ENCODE assay signal across 1 cellular context in genomic region chr6:52825900-52826459, GRCh38.
A peak's percentile ranks its signal among the peaks of the same experiment; 100 is the strongest.
TF ChIP-seq lines count a peak whose summit lies in the region.
"Not testable (repeated sequence)": the region's sequence is repeated elsewhere in the genome, so short reads cannot be mapped to it uniquely, and the experiment has no call there.

No MANE protein-coding gene starts in this region.

TF ChIP-seq in HepG2, 621 proteins besides CTCF, POLR2A, EP300 and RAD21 (continued from another document):
- TF ChIP-seq FOXP1 (IDR thresholded peaks at IDR 0.05); SOX13 (IDR thresholded peaks at IDR 0.05); SOX6 (IDR thresholded peaks at IDR 0.05); CREM (CRISPR knock-in tag; IDR thresholded peaks at IDR 0.05); NR2F6 (CRISPR knock-in tag; IDR thresholded peaks at IDR 0.05): not testable (repeated sequence)
- TF ChIP-seq FOXP1 (CRISPR knock-in tag; IDR thresholded peaks at IDR 0.05) (peak; percentile 15; the same call in 1 of the 2 replicates), SOX5 (CRISPR knock-in tag; IDR thresholded peaks at IDR 0.05; ENCODE audit: borderline replicate concordance) (peak; percentile 29; the same call in 1 of the 2 replicates), SOX13 (CRISPR knock-in tag; conservative IDR thresholded peaks at IDR 0.05 in 1 of 2, IDR thresholded peaks at IDR 0.05 in 1 of 2) (0 out of 4 replicates have a peak, but pooled peaks of 1 of the 2 experiments have one; percentile 67), FOXK1 (CRISPR knock-in tag; IDR thresholded peaks at IDR 0.05; ENCODE audit: borderline replicate concordance, low read depth) (0 out of 2 replicates have a peak, but pooled peaks have one; percentile 20), SOX6 (CRISPR knock-in tag; IDR thresholded peaks at IDR 0.05) (peak; percentile 64; the same call in 1 of the 2 replicates), MED1 (CRISPR knock-in tag; IDR thresholded peaks at IDR 0.05) (0 out of 2 replicates have a peak, but pooled peaks have one; percentile 16), CREM (IDR thresholded peaks at IDR 0.05) (peak; percentile 16; the same call in 1 of the 2 replicates), KDM6A (CRISPR knock-in tag; IDR thresholded peaks at IDR 0.05; ENCODE audit: low read depth) (peak; percentile 27; the same call in 1 of the 2 replicates), HNF4A (CRISPR knock-in tag; IDR thresholded peaks at IDR 0.05) (peak; percentile 56; the same call in 1 of the 2 replicates), ZNF652 (CRISPR knock-in tag; IDR thresholded peaks at IDR 0.05; ENCODE audit: borderline replicate concordance, low read depth) (peak; percentile 79; the same call in 1 of the 2 replicates), HDAC2 (CRISPR knock-in tag; IDR thresholded peaks at IDR 0.05) (peak; percentile 22; the same call in 1 of the 2 replicates), SP5 (CRISPR knock-in tag; IDR thresholded peaks at IDR 0.05; ENCODE audit: borderline replicate concordance, low read depth) (0 out of 2 replicates have a peak, but pooled peaks have one; percentile 10), NR2F2 (IDR thresholded peaks at IDR 0.05; ENCODE audit: borderline replicate concordance, low read depth) (0 out of 2 replicates have a peak, but pooled peaks have one; percentile 18), NR2F6 (IDR thresholded peaks at IDR 0.05) (peak; percentile 58), MIXL1 (CRISPR knock-in tag; IDR thresholded peaks at IDR 0.05) (peak; percentile 63; the same call in 1 of the 2 replicates), BCL6 (CRISPR knock-in tag; IDR thresholded peaks at IDR 0.05) (peak; percentile 92), RARA (CRISPR knock-in tag; IDR thresholded peaks at IDR 0.05) (peak; percentile 58; the same call in 1 of the 2 replicates)
- TF ChIP-seq, protein P1, sequence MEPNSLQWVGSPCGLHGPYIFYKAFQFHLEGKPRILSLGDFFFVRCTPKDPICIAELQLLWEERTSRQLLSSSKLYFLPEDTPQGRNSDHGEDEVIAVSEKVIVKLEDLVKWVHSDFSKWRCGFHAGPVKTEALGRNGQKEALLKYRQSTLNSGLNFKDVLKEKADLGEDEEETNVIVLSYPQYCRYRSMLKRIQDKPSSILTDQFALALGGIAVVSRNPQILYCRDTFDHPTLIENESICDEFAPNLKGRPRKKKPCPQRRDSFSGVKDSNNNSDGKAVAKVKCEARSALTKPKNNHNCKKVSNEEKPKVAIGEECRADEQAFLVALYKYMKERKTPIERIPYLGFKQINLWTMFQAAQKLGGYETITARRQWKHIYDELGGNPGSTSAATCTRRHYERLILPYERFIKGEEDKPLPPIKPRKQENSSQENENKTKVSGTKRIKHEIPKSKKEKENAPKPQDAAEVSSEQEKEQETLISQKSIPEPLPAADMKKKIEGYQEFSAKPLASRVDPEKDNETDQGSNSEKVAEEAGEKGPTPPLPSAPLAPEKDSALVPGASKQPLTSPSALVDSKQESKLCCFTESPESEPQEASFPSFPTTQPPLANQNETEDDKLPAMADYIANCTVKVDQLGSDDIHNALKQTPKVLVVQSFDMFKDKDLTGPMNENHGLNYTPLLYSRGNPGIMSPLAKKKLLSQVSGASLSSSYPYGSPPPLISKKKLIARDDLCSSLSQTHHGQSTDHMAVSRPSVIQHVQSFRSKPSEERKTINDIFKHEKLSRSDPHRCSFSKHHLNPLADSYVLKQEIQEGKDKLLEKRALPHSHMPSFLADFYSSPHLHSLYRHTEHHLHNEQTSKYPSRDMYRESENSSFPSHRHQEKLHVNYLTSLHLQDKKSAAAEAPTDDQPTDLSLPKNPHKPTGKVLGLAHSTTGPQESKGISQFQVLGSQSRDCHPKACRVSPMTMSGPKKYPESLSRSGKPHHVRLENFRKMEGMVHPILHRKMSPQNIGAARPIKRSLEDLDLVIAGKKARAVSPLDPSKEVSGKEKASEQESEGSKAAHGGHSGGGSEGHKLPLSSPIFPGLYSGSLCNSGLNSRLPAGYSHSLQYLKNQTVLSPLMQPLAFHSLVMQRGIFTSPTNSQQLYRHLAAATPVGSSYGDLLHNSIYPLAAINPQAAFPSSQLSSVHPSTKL (CRISPR knock-in tag; IDR thresholded peaks at IDR 0.05): peak; percentile 63; the same call in 1 of the 2 replicates
- TF ChIP-seq, protein P2, sequence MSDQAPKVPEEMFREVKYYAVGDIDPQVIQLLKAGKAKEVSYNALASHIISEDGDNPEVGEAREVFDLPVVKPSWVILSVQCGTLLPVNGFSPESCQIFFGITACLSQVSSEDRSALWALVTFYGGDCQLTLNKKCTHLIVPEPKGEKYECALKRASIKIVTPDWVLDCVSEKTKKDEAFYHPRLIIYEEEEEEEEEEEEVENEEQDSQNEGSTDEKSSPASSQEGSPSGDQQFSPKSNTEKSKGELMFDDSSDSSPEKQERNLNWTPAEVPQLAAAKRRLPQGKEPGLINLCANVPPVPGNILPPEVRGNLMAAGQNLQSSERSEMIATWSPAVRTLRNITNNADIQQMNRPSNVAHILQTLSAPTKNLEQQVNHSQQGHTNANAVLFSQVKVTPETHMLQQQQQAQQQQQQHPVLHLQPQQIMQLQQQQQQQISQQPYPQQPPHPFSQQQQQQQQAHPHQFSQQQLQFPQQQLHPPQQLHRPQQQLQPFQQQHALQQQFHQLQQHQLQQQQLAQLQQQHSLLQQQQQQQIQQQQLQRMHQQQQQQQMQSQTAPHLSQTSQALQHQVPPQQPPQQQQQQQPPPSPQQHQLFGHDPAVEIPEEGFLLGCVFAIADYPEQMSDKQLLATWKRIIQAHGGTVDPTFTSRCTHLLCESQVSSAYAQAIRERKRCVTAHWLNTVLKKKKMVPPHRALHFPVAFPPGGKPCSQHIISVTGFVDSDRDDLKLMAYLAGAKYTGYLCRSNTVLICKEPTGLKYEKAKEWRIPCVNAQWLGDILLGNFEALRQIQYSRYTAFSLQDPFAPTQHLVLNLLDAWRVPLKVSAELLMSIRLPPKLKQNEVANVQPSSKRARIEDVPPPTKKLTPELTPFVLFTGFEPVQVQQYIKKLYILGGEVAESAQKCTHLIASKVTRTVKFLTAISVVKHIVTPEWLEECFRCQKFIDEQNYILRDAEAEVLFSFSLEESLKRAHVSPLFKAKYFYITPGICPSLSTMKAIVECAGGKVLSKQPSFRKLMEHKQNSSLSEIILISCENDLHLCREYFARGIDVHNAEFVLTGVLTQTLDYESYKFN (CRISPR knock-in tag; conservative IDR thresholded peaks at IDR 0.05): peak; percentile 33; the same call in 1 of the 2 replicates
